1 cellular context compared by ENCODE assay signal in genomic region chr6:1821188-1822183, GRCh38.
TF ChIP-seq lines count a peak whose summit lies in the region.

No MANE protein-coding gene starts in this region.

TF ChIP-seq in HEK293, 187 proteins besides CTCF, POLR2A, EP300 and RAD21 (continued from another document):
- TF ChIP-seq, protein P1, sequence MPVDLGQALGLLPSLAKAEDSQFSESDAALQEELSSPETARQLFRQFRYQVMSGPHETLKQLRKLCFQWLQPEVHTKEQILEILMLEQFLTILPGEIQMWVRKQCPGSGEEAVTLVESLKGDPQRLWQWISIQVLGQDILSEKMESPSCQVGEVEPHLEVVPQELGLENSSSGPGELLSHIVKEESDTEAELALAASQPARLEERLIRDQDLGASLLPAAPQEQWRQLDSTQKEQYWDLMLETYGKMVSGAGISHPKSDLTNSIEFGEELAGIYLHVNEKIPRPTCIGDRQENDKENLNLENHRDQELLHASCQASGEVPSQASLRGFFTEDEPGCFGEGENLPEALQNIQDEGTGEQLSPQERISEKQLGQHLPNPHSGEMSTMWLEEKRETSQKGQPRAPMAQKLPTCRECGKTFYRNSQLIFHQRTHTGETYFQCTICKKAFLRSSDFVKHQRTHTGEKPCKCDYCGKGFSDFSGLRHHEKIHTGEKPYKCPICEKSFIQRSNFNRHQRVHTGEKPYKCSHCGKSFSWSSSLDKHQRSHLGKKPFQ (tag by site-specific recombination; IDR thresholded peaks at IDR 0.05), result peak; percentile 76
- TF ChIP-seq ZNF621 (tag by site-specific recombination; IDR thresholded peaks at IDR 0.05) (no peak), ZFP41 (tag by site-specific recombination; IDR thresholded peaks at IDR 0.05; ENCODE audit: borderline replicate concordance) (no peak), SP3 (tag by site-specific recombination; IDR thresholded peaks at IDR 0.05) (no peak), PRDM4 (tag by site-specific recombination; IDR thresholded peaks at IDR 0.05) (peak; percentile 55), PATZ1 (tag by site-specific recombination; IDR thresholded peaks at IDR 0.05) (peak; percentile 42; the same call in 1 of the 2 replicates), ZSCAN30 (tag by site-specific recombination; IDR thresholded peaks at IDR 0.05) (0 out of 2 replicates have a peak, but pooled peaks have one; percentile 53), ZNF629 (tag by site-specific recombination; IDR thresholded peaks at IDR 0.05) (peak; percentile 81), ZEB2 (tag by site-specific recombination; IDR thresholded peaks at IDR 0.05) (peak; percentile 82), ATF2 (tag by site-specific recombination; IDR thresholded peaks at IDR 0.05; ENCODE audit: low read depth) (peak; percentile 13; the same call in 1 of the 2 replicates), TCF7L2 (IDR thresholded peaks at IDR 0.05; ENCODE audit: borderline replicate concordance, low read depth, low read length) (0 out of 2 replicates have a peak, but pooled peaks have one; percentile 21), GLI2 (tag by site-specific recombination; IDR thresholded peaks at IDR 0.05; ENCODE audit: borderline replicate concordance, low read depth) (no peak), EGR2 (tag by site-specific recombination; IDR thresholded peaks at IDR 0.05; ENCODE audit: low read depth) (0 out of 2 replicates have a peak, but pooled peaks have one; percentile 18), KLF10 (tag by site-specific recombination; IDR thresholded peaks at IDR 0.05) (peak; percentile 71), IKZF3 (tag by site-specific recombination; IDR thresholded peaks at IDR 0.05) (peak; percentile 83), ZNF391 (tag by site-specific recombination; IDR thresholded peaks at IDR 0.05; ENCODE audit: borderline replicate concordance, low read depth) (no peak), ZBTB8A (tag by site-specific recombination; IDR thresholded peaks at IDR 0.05) (0 out of 2 replicates have a peak, but pooled peaks have one; percentile 26), ZNF366 (tag by site-specific recombination; conservative IDR thresholded peaks at IDR 0.05) (peak; percentile 69), ZNF549 (tag by site-specific recombination; IDR thresholded peaks at IDR 0.05) (no peak), BCL6B (tag by site-specific recombination; IDR thresholded peaks at IDR 0.05) (peak; percentile 98), ZXDB (tag by site-specific recombination; IDR thresholded peaks at IDR 0.05) (peak; percentile 66), ZNF19 (tag by site-specific recombination; IDR thresholded peaks at IDR 0.05; ENCODE audit: low read depth) (no peak), ZNF623 (tag by site-specific recombination; IDR thresholded peaks at IDR 0.05) (no peak), ZNF184 (tag by site-specific recombination; IDR thresholded peaks at IDR 0.05) (no peak), OSR2 (tag by site-specific recombination; IDR thresholded peaks at IDR 0.05) (peak; percentile 87), BCL11A (tag by site-specific recombination; IDR thresholded peaks at IDR 0.05; ENCODE audit: low read depth) (no peak), INSM2 (tag by site-specific recombination; IDR thresholded peaks at IDR 0.05) (peak; percentile 49; the same call in 1 of the 2 replicates), TRIM28 (IDR thresholded peaks at IDR 0.05; ENCODE audit: borderline replicate concordance, low read length) (peak; percentile 45; the same call in 1 of the 2 replicates), ZNF362 (tag by site-specific recombination; IDR thresholded peaks at IDR 0.05) (peak; percentile 94), FEZF1 (tag by site-specific recombination; IDR thresholded peaks at IDR 0.05) (peak; percentile 46), ZNF157 (tag by site-specific recombination; IDR thresholded peaks at IDR 0.05) (no peak)
- TF ChIP-seq, protein P2, sequence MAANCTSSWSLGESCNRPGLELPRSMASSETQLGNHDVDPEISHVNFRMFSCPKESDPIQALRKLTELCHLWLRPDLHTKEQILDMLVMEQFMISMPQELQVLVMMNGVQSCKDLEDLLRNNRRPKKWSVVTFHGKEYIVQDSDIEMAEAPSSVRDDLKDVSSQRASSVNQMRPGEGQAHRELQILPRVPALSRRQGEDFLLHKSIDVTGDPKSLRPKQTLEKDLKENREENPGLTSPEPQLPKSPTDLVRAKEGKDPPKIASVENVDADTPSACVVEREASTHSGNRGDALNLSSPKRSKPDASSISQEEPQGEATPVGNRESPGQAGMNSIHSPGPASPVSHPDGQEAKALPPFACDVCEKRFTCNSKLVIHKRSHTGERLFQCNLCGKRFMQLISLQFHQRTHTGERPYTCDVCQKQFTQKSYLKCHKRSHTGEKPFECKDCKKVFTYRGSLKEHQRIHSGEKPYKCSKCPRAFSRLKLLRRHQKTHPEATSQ (tag by site-specific recombination; IDR thresholded peaks at IDR 0.05), result no peak
